ENCODE assay signal across 8 cellular contexts in the genomic region with DNA sequence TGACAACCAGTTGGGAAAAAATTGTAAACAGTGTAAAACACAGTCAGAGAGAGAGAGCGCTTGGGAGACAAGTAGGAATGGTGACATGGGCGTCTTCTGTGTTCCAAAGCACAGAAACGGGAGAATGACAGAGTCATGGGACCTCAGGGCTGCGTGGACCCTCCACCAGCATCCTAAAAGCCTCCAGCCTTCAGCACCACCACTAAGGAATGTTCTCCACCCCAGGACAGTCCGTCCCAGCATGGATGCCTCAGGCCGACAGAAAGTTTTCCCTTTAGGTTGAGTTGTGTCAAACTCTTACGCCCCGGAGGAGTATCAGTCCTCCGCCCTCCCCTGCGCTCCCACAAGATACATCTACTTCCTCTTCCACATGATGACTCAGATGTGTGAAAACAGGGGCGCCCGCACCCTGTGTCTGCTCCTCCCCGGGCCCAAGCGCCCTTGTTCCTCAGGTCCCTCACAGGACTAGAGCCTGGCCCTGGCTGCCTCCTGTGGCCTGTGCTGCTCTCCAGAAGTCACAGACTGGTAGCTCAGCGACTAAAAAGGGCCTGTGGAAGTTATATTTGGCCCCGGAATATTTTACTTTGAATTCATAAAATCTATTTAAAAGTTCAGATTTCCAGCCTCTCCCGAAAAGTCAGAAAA.
DNase-seq lines count a peak whose midpoint lies in the region; ATAC-seq and TF ChIP-seq lines count a peak whose summit lies in the region.

No MANE protein-coding gene starts in this region.

- H3K9me2 ChIP-seq in PC-9 (ENCODE audit: insufficient read depth): no peaks in the 10 kb centered on the region

- CTCF ChIA-PET in PC-9 (lab: Charles Lee): no interaction called here

- POLR2A ChIA-PET in PC-9 (lab: Charles Lee; ENCODE audit: unreplicated experiment): interaction anchor here (0.6 kb wide), 3 partner anchors 8 to 257 kb away, joined by 3 to 20 read pairs (median 7); no protein-coding TSS in a partner anchor

- TF ChIP-seq CTCF in PC-9 (conservative IDR thresholded peaks at IDR 0.05) (no peak), vagina (IDR thresholded peaks at IDR 0.05) (no peak), BE2C (IDR thresholded peaks at IDR 0.05; ENCODE audit: low read depth, low read length) (no peak)

- no peaks in the 10 kb centered on the region for H3K79me2 ChIP-seq in PC-9 (ENCODE audit: low read depth)

- H3K9me3 ChIP-seq in PC-9 (ENCODE audit: insufficient read depth, low read depth) (no peaks in the 10 kb centered on the region), vagina (no peaks in the 10 kb centered on the region), BE2C (no peaks in the 10 kb centered on the region)

- H3K4me3 ChIP-seq in PC-9 (peak overlapping the region; percentile 24; the same call in 1 of the 2 replicates), vagina (no peak overlapping the region), BE2C (ENCODE audit: low read depth, low read length) (no peak overlapping the region)

- H3K27ac ChIP-seq in PC-9: peak overlapping the region; percentile 99
- H3K27ac ChIP-seq in vagina: peak overlapping the region; percentile 7

- H4K20me1 ChIP-seq in PC-9 (ENCODE audit: insufficient read depth): no peaks in the 10 kb centered on the region

- DNase-seq in PC-9: peak; percentile 81 to 88
- peak; percentile 57 for DNase-seq in activated effector memory CD4-positive, alpha-beta T cell treated with Interleukin-2 at 50 U/mL for 16 hours
- peak; percentile 64 for DNase-seq in mucosa of gallbladder (ENCODE audit: low spot score)
- DNase-seq in vagina (ENCODE audit: extremely low spot score in 2 of 2): no peak
- DNase-seq in BE2C: no peak
- DNase-seq in islet precursor cell: no peak

- H3K27me3 ChIP-seq in PC-9 (ENCODE audit: insufficient read depth, low read depth): no peaks in the 10 kb centered on the region
- no peaks in the 10 kb centered on the region for H3K27me3 ChIP-seq in vagina
- no peaks in the 10 kb centered on the region for H3K27me3 ChIP-seq in BE2C

- ATAC-seq in GM18498 (IDR thresholded peaks at IDR 0.05; ENCODE audit: unreplicated experiment) (peak; percentile 76), HG02870 (IDR thresholded peaks at IDR 0.05; ENCODE audit: unreplicated experiment) (no peak)

- BruUV-seq in PC-9 (replicated peaks; lab: Mats Ljungman, UMichigan): no TSS peak

- H3K4me1 ChIP-seq in PC-9 (replicated peaks; ENCODE audit: insufficient read depth) (peaks cover 69% of the 10 kb centered on the region), vagina (peaks cover 35% of the 10 kb centered on the region), BE2C (no peaks in the 10 kb centered on the region)

- peaks cover 54% of the 10 kb centered on the region for H3F3A ChIP-seq in PC-9 (ENCODE audit: insufficient read depth, low read depth)

- peak overlapping the region; percentile 68; the same call in 1 of the 2 replicates for H2AFZ ChIP-seq in PC-9

- no peaks in the 10 kb centered on the region for H3K36me3 ChIP-seq in PC-9 (ENCODE audit: low read depth)
- H3K36me3 ChIP-seq in vagina: no peaks in the 10 kb centered on the region
- H3K36me3 ChIP-seq in BE2C: no peaks in the 10 kb centered on the region

- no peak for TF ChIP-seq POLR2A in vagina (IDR thresholded peaks at IDR 0.05)

- intact Hi-C loops in PC-9 (cut with micrococcal nuclease; ENCODE audit: unreplicated experiment) (no loop called here), vagina (cut with DNase I) (no loop called here)

- H3K4me2 ChIP-seq in PC-9: peak overlapping the region; percentile 68

Comparison
In these comparisons a context has a peak if more than half of its experiments do, and no peak if none do; other contexts are left out.
1. DNase-seq: peak in PC-9 (2 of 2), activated effector memory CD4-positive, alpha-beta T cell treated with Interleukin-2 at 50 U/mL for 16 hours (single experiment) and mucosa of gallbladder (single experiment); none in vagina (0 of 2), BE2C (single experiment) and islet precursor cell (single experiment).